22 cellular contexts compared by ENCODE assay signal in genomic region chr17:79714746-79715145, GRCh38. TPM values are rescaled to one million over a fixed set of nuclear protein-coding genes. Genes with fewer than 3 reads are reported as not detected.
"Had no signal": no experiment of that assay in that cellular context is flagged by ENCODE, and none has a peak within 500 bp of the region (broad histone marks: within the 10 kb centered on the region; RNA-seq: fewer than 3 reads in every experiment).

No MANE protein-coding gene starts in this region.

- H3K9me2 ChIP-seq: SK-N-SH had no signal

- H3K27ac ChIP-seq: KMS-11 had no signal

- H3K9me3 ChIP-seq: SK-N-SH had no signal

- DNase-seq: Kasumi-1, MM.1S, NCI-H1092 treated with DMSO at 0.1 percent for 48 hours, NCI-H1436, NCI-H187, NCI-H2029, NCI-H2081 treated with DMSO at 0.1 percent for 48 hours, NCI-H2171, NCI-H226, NCI-H446, NCI-H510A, NCI-H524 treated with DMSO at 0.1 percent for 48 hours, NCI-H69, NCI-H774, RPMI8226, SHP77 had no signal

- H3K4me2 ChIP-seq: KMS-11, SK-N-SH had no signal

- H3K4me3 ChIP-seq: K562 had no signal

- H3K9ac ChIP-seq: KMS-11, SK-N-SH had no signal

RNA-seq across cellular contexts. Expression of gene ENPP7, which starts 16.0 kb away (rescaled TPM):
- total RNA-seq: HT1080, K562, M059J, SK-MEL-5 had no signal
- polyA plus RNA-seq: K562, SK-N-SH had no signal
